In genomic region chr3:24278526-24278925, GRCh38 we compare ENCODE assay signal across 23 cellular contexts.
"Had no signal": no experiment of that assay in that cellular context is flagged by ENCODE, and none has a peak within 500 bp of the region (broad histone marks: within the 10 kb centered on the region; RNA-seq: fewer than 3 reads in every experiment).

No MANE protein-coding gene starts in this region.

- H3K9me3 ChIP-seq: MG63, SJSA1 had no signal

- H3K4me3 ChIP-seq: MG63, SJSA1, SK-N-MC had no signal

- H3K36me3 ChIP-seq: MG63, SJSA1 had no signal

- DNase-seq: IMR-90, Karpas-422, KG1, MG63, NCI-H1092, NCI-H1105 treated with DMSO at 0.1 percent for 48 hours, NCI-H1417 treated with DMSO at 0.1 percent for 48 hours, NCI-H146, NCI-H1694 treated with DMSO at 0.1 percent for 48 hours, NCI-H1930, NCI-H2081, NCI-H2107, NCI-H2227 treated with DMSO at 0.1 percent for 48 hours, NCI-H446, NCI-H510A, NCI-H524 treated with DMSO at 0.1 percent for 48 hours, NCI-H69, NCI-H774, Right ventricle myocardium superior, RPMI8226, SIG-M5 had no signal

- H3K27me3 ChIP-seq: MG63, SJSA1 had no signal

- H3K27ac ChIP-seq: SJSA1, SK-N-MC had no signal
